Comparison of ENCODE assay signal across 8 cellular contexts in genomic region chr5:126594077-126594476, GRCh38. TPM values are rescaled to one million over a fixed set of nuclear protein-coding genes. Genes with fewer than 3 reads are reported as not detected.
DNase-seq lines count a peak whose midpoint lies in the region; ATAC-seq and TF ChIP-seq lines count a peak whose summit lies in the region.

No MANE protein-coding gene starts in this region.

- no peak for TF ChIP-seq CTCF in Caco-2 (IDR thresholded peaks at IDR 0.05; ENCODE audit: insufficient read depth in 1 of 2, low read depth in 1 of 2, low read length in 1 of 2, severe bottlenecking in 1 of 2, unreplicated experiment in 1 of 2)
- no peak for TF ChIP-seq CTCF in Panc1 (IDR thresholded peaks at IDR 0.05)
- no peak for TF ChIP-seq CTCF in ovary (IDR thresholded peaks at IDR 0.05)

- H3K27ac ChIP-seq in Panc1 (ENCODE audit: low read length) (peak overlapping the region; percentile 81), ovary (peak overlapping the region in 1 of 2 donors; percentile 70)

- peak overlapping the region; percentile 93 for H3K4me3 Mint-ChIP-seq in Caco-2 (ENCODE audit: unreplicated experiment)

- H3K4me1 ChIP-seq in Caco-2: peaks cover 12% of the 10 kb centered on the region
- peaks cover 14% of the 10 kb centered on the region; the same call in 1 of the 2 replicates for H3K4me1 ChIP-seq in Panc1 (ENCODE audit: control insufficient read depth, insufficient read depth, low read length)
- H3K4me1 ChIP-seq in ovary (ENCODE audit: insufficient read depth): peaks cover 3% of the 10 kb centered on the region

- H3K36me3 Mint-ChIP-seq in Caco-2 (ENCODE audit: insufficient read depth, unreplicated experiment): peaks cover 43% of the 10 kb centered on the region

- H3K36me3 ChIP-seq in Caco-2 (ENCODE audit: control insufficient read depth, insufficient read depth, low read length) (no peaks in the 10 kb centered on the region; the same call in 1 of the 2 replicates), Panc1 (ENCODE audit: control insufficient read depth, insufficient read depth, low read length) (no peaks in the 10 kb centered on the region; the same call in 1 of the 2 replicates), ovary (no peaks in the 10 kb centered on the region)

- H3K9me3 ChIP-seq in Caco-2 (no peaks in the 10 kb centered on the region), Panc1 (ENCODE audit: control insufficient read depth, insufficient read depth, low read depth, low read length) (no peaks in the 10 kb centered on the region), ovary (no peaks in the 10 kb centered on the region)

- 5 to 14% (median 12%) methylated on average over 12 of the region's 12 CpGs for WGBS in ovary, 3 donors

- no peak for TF ChIP-seq POLR2A in ovary (IDR thresholded peaks at IDR 0.05)

- intact Hi-C loops in Caco-2 (cut with micrococcal nuclease; ENCODE audit: unreplicated experiment) (no loop called here), Panc1 (cut with micrococcal nuclease; ENCODE audit: unreplicated experiment) (loop anchor here (2.0 kb wide), 1 partner anchor 49 kb away; no protein-coding TSS in a partner anchor), ovary (cut with DNase I) (loop anchor here in 3 of 4 donors (5.0 to 10.0 kb wide), 3 partner anchors 49 to 249 kb away; no protein-coding TSS in a partner anchor)

- TF ChIP-seq EP300 in ovary (IDR thresholded peaks at IDR 0.05): no peak

- H3K4me3 ChIP-seq in Caco-2 (ENCODE audit: low read depth, low read length): peak overlapping the region; percentile 66
- H3K4me3 ChIP-seq in Panc1 (ENCODE audit: low read depth in 2 of 2, low read length in 2 of 2): peak overlapping the region; percentile 61 to 67
- peak overlapping the region; percentile 48 for H3K4me3 ChIP-seq in ovary

- DNase-seq in Caco-2 (peak; percentile 30 to 48), Panc1 (ENCODE audit: low read depth, low spot score) (peak; percentile 5), ovary (no peak), activated gamma-delta T cell treated with Interleukin-2 at 50 U/mL for 16 hours (no peak), C1 segment of cervical spinal cord (lab: John Stamatoyannopoulos, UW) (no peak), anterior cingulate cortex (lab: John Stamatoyannopoulos, UW) (no peak)

- no peaks in the 10 kb centered on the region for H3K9me3 Mint-ChIP-seq in Caco-2 (ENCODE audit: unreplicated experiment)

- CTCF ChIA-PET in Caco-2 (lab: Charles Lee): interaction anchor here (1.0 to 2.0 kb wide), 3 partner anchors 32 to 182 kb away, joined by 3 to 6 read pairs (median 3); no protein-coding TSS in a partner anchor
- CTCF ChIA-PET in Panc1 (lab: Charles Lee): interaction anchor here (0.6 to 1.1 kb wide), 3 partner anchors 32 to 49 kb away, joined by 3 to 7 read pairs (median 4); no protein-coding TSS in a partner anchor

- H3K27me3 Mint-ChIP-seq in Caco-2 (ENCODE audit: insufficient read depth, unreplicated experiment): no peaks in the 10 kb centered on the region

- POLR2A ChIA-PET in Caco-2 (lab: Charles Lee) (interaction anchor here (0.7 to 1.9 kb wide), 4 partner anchors 122 to 1846 kb away, joined by 3 to 15 read pairs (median 4); no protein-coding TSS in a partner anchor), Panc1 (lab: Charles Lee) (no interaction called here)

- H3K27ac Mint-ChIP-seq in Caco-2 (ENCODE audit: unreplicated experiment): peak overlapping the region; percentile 91

- H3K27me3 ChIP-seq in Caco-2 (replicated peaks; ENCODE audit: control insufficient read depth, insufficient read depth, low read length) (no peaks in the 10 kb centered on the region), Panc1 (ENCODE audit: control insufficient read depth, insufficient read depth, low read length) (no peaks in the 10 kb centered on the region), ovary (no peaks in the 10 kb centered on the region)

- BruUV-seq in Caco-2 (replicated peaks; lab: Mats Ljungman, UMichigan) (no TSS peak), Panc1 (replicated peaks; lab: Mats Ljungman, UMichigan) (no TSS peak)

- peaks cover 18% of the 10 kb centered on the region for H3K4me1 Mint-ChIP-seq in Caco-2 (ENCODE audit: low read depth, unreplicated experiment)

- ATAC-seq in Panc1: no peak
- ATAC-seq in esophagus mucosa: peak; percentile 68
- no peak for ATAC-seq in GM21717 (IDR thresholded peaks at IDR 0.05; ENCODE audit: unreplicated experiment)

- in situ Hi-C loops in Panc1 (cut with HindIII; ENCODE audit: low pct_unique_long_range_greater_than_20kb, low sequenced_read_pairs): no loop called here

RNA-seq across cellular contexts. Expression of gene ALDH7A1, which starts 0.9 kb away (rescaled TPM):
- total RNA-seq in Caco-2 (2022): 192 and 204 TPM in 2 replicates
- total RNA-seq in Panc1 (2021; ENCODE audit: unreplicated experiment): 52.9 TPM
- 60.1 TPM for polyA plus RNA-seq in Panc1 (2012; ENCODE audit: insufficient read length)
- total RNA-seq in esophagus mucosa: 118 TPM
- 100 to 1,000 TPM in 3 of 7 donors, 10 to 100 TPM in 4; 28.3 to 133 (median 99.2) TPM for total RNA-seq in ovary
- polyA plus RNA-seq in ovary: 100 to 1,000 TPM in 1 of 2 donors, 10 to 100 TPM in 1; 93.6 to 161 TPM

RNA-seq across cellular contexts. Expression of gene PHAX, which starts 6.7 kb away (rescaled TPM):
- total RNA-seq in Caco-2 (2022) (38.7 and 41.3 TPM in 2 replicates), Panc1 (2021; ENCODE audit: unreplicated experiment) (46.2 TPM), esophagus mucosa (19.8 TPM), ovary (10 to 100 TPM; 25.8 to 37.1 (median 33.5) TPM)
- 55.5 TPM for polyA plus RNA-seq in Panc1 (2012; ENCODE audit: insufficient read length)
- 10 to 100 TPM; 24.1 to 63.7 TPM for polyA plus RNA-seq in ovary

Comparison
In these comparisons a context has a peak if more than half of its experiments do, and no peak if none do; other contexts are left out.
1. DNase-seq: peak in Caco-2 (2 of 2) and Panc1 (single experiment); none in ovary (0 of 5), activated gamma-delta T cell treated with Interleukin-2 at 50 U/mL for 16 hours (single experiment), C1 segment of cervical spinal cord (0 of 14) and anterior cingulate cortex (0 of 58).
2. Peak in every context shown above with its lines, with median percentiles within 50 percentile points of each other: H3K4me3 ChIP-seq.